22 cellular contexts compared by ENCODE assay signal in genomic region chr9:120363697-120364096, GRCh38.
"Had no signal": no experiment of that assay in that cellular context is flagged by ENCODE, and none has a peak within 500 bp of the region (broad histone marks: within the 10 kb centered on the region; RNA-seq: fewer than 3 reads in every experiment).

No MANE protein-coding gene starts in this region.

- H3K9me3 ChIP-seq: colonic mucosa, gastrocnemius medialis, pancreas, prostate gland, suprapubic skin, tibial artery, upper lobe of right lung had no signal

- DNase-seq: activated CD4-positive, alpha-beta T cell treated with anti-CD3 and anti-CD28 coated beads for 48 hours; activated CD4-positive, alpha-beta T cell treated with anti-CD3 and anti-CD28 coated beads, Interleukin-2, amount 50 U/mL, for 48 hours; activated CD8-positive, alpha-beta memory T cell treated with anti-CD3 and anti-CD28 coated beads, Interleukin-2, amount 50 U/mL, for 48 hours; activated gamma-delta T cell treated with Interleukin-2 at 50 U/mL for 16 hours; activated T-cell treated with anti-CD3 and anti-CD28 coated beads, Interleukin-2, amount 50 U/mL, for 4 hours; anterior cingulate cortex; colonic mucosa; effector memory CD4-positive, alpha-beta T cell; gastrocnemius medialis; glutamatergic neuron; left cardiac atrium; left ventricle myocardium superior; midbrain; naive thymus-derived CD4-positive, alpha-beta T cell; pancreas; stimulated activated naive CD4-positive, alpha-beta T cell; T-helper 1 cell; tibial artery; upper lobe of right lung had no signal

- ATAC-seq: activated T-cell treated with anti-CD3 and anti-CD28 coated beads, Interleukin-2, amount 50 U/mL, for 4 hours; activated T-helper 17 cell treated with anti-CD3 and anti-CD28 coated beads, Interleukin-2, amount 50 U/mL, for 72 hours; gastrocnemius medialis; left cardiac atrium; left ventricle myocardium superior; naive thymus-derived CD4-positive, alpha-beta T cell; pancreas; upper lobe of right lung had no signal

- H3K4me3 ChIP-seq: colonic mucosa, gastrocnemius medialis, pancreas, prostate gland, suprapubic skin, tibial artery, upper lobe of right lung had no signal

- H3K27me3 ChIP-seq: colonic mucosa, gastrocnemius medialis, pancreas, suprapubic skin, tibial artery, upper lobe of right lung had no signal

- H3K4me1 ChIP-seq: colonic mucosa, gastrocnemius medialis, pancreas, prostate gland, suprapubic skin, upper lobe of right lung had no signal

- H3K36me3 ChIP-seq: colonic mucosa, gastrocnemius medialis, pancreas, prostate gland, suprapubic skin, tibial artery, upper lobe of right lung had no signal
